In the genomic region with DNA sequence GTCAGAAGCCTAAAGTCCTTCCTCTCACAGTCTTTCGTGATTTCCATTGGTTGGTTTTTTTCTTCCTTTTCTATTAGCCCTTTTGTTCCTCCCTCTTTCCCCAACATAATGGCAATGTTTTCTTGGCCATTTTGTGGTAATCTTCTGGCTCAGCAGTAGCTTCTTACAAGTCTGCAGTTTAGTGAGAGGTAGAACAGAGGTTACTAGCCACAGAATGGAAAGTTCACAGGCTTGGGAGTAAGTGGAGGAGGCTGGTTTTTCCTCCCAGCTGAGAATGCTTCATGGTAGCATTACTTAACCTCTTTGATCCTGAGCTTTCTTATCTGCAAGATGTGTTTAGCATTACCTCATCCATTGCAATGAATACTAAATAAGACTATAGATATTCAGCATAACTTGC, we compare ENCODE assay signal across 1 cellular context.
TF ChIP-seq lines count a peak whose summit lies in the region.

No MANE protein-coding gene starts in this region.

TF ChIP-seq in IMR-90, 13 proteins besides CTCF, POLR2A, EP300 and RAD21 (continued from another document):
- TF ChIP-seq, protein P1, sequence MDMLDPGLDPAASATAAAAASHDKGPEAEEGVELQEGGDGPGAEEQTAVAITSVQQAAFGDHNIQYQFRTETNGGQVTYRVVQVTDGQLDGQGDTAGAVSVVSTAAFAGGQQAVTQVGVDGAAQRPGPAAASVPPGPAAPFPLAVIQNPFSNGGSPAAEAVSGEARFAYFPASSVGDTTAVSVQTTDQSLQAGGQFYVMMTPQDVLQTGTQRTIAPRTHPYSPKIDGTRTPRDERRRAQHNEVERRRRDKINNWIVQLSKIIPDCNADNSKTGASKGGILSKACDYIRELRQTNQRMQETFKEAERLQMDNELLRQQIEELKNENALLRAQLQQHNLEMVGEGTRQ (IDR thresholded peaks at IDR 0.05; ENCODE audit: low read depth, low read length): no peak
- TF ChIP-seq NFE2L2 (IDR thresholded peaks at IDR 0.05; ENCODE audit: low read depth, low read length) (no peak), SMC3 (IDR thresholded peaks at IDR 0.05; ENCODE audit: low read depth, low read length) (no peak), RFX5 (IDR thresholded peaks at IDR 0.05; ENCODE audit: low read depth, low read length) (no peak)
